ENCODE assay signal across 17 cellular contexts in the genomic region with DNA sequence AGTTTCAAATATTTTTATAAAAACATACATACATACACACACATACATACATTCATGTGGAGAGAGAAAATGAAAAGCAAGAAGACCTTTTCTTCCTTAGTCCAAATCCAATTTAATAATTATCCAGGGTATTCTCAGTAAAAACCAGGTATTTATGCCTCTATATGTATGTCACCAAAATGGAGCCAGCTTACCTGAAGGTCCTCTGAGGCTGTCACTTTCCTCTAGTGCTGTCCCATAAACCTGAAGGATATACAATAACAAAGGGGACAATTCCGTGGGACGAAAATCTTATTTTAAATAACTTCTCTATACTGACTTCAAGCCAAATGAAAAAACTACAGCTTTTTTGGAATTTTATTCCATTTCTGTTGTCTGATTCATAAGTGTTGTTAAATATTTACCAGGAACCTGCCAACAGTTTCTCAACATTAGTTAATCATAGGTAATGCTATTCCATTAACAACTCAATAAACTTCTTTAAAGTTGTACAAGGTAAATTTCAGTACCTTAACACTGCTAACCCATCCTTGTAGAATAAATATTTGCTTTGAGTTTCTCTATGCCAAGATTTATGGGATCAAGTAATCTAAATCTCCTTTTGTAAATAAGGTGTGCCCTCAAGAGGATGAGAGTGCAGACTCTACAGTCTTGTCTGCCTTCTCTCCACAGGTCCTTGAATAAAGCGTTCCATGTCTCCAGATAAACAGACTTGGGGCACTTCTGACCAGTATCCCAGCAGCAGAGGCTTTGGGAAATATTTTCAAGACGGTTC.
DNase-seq lines count a peak whose midpoint lies in the region; ATAC-seq, FAIRE-seq and TF ChIP-seq lines count a peak whose summit lies in the region.
"Had no signal": no experiment of that assay in that cellular context is flagged by ENCODE, and none has a peak within 500 bp of the region (broad histone marks: within the 10 kb centered on the region; RNA-seq: fewer than 3 reads in every experiment).

No MANE protein-coding gene starts in this region.

- intact Hi-C loops in transverse colon (cut with DNase I; ENCODE audit: low total_unique reads) (no loop called here), cardiac septum (cut with DNase I) (no loop called here)

- 40 to 43% methylated on average over 4 of the region's 4 CpGs for WGBS in transverse colon (ENCODE audit: low coverage in 1 of 2), 2 donors

- peak; percentile 21 for DNase-seq in GM03348 (ENCODE audit: low spot score)
- DNase-seq in RCC 7860 (ENCODE audit: low spot score), result no peak
- DNase-seq in left kidney (ENCODE audit: low read depth, low spot score), result peak; percentile 56
- DNase-seq in transverse colon, result peak; percentile 11
- DNase-seq in MM.1S, result no peak
- DNase-seq in cardiac septum (ENCODE audit: low spot score), result no peak
- DNase-seq: activated gamma-delta T cell treated with Interleukin-2 at 50 U/mL for 16 hours; CD4-positive, CD25-positive, alpha-beta regulatory T cell; GF-D8; islet precursor cell; MG63; naive B cell; NCI-H2107; stimulated activated CD4-positive, alpha-beta T cell treated with anti-CD3 and anti-CD28 coated beads, Interleukin-4, amount 100 ng/mL, for 24 hours had no signal

- TF ChIP-seq CTCF in transverse colon (IDR thresholded peaks at IDR 0.05) (no peak), MM.1S (IDR thresholded peaks at IDR 0.05; ENCODE audit: low read length) (no peak)

- H3K27ac ChIP-seq in transverse colon, result peak overlapping the region; percentile 51 to 65 (median 56)
- no peak overlapping the region for H3K27ac ChIP-seq in MM.1S (ENCODE audit: low read length)
- H3K27ac ChIP-seq: HL-60 had no signal

- no peaks in the 10 kb centered on the region for H3K79me2 ChIP-seq in MM.1S (ENCODE audit: low read length)

- no peak for TF ChIP-seq EP300 in transverse colon (IDR thresholded peaks at IDR 0.05; ENCODE audit: low read depth)

- H3K9me3 ChIP-seq in transverse colon (no peaks in the 10 kb centered on the region), MM.1S (replicated peaks; ENCODE audit: insufficient read depth, low read length) (no peaks in the 10 kb centered on the region)
- H3K9me3 ChIP-seq: MG63 had no signal

- no peak overlapping the region for H2AFZ ChIP-seq in MM.1S (ENCODE audit: low read length)

- H3K36me3 ChIP-seq in transverse colon (no peaks in the 10 kb centered on the region), MM.1S (replicated peaks; ENCODE audit: insufficient read depth, low read length) (no peaks in the 10 kb centered on the region)
- H3K36me3 ChIP-seq: MG63 had no signal

- in situ Hi-C loops in transverse colon (cut with MboI; ENCODE audit: low pct_ligation_motif_present in 1 of 4, low pct_unique_long_range_greater_than_20kb in 1 of 4, low sequenced_read_pairs in 3 of 4), result no loop called here

- FAIRE-seq in RCC 7860 (lab: Jason Lieb, UNC), result peak; percentile 88
- FAIRE-seq: H54 had no signal

- no peaks in the 10 kb centered on the region for H3K9me2 ChIP-seq in MM.1S (replicated peaks; ENCODE audit: insufficient read depth, low read length)

- H3K4me1 ChIP-seq in transverse colon (peaks cover 6 to 37% (median 24%) of the 10 kb centered on the region in 4 donors), MM.1S (ENCODE audit: low read length) (0 out of 2 replicates have a peak, but pooled peaks cover 4% of the 10 kb centered on the region)

- H3K27me3 ChIP-seq in transverse colon, result no peaks in the 10 kb centered on the region
- no peaks in the 10 kb centered on the region for H3K27me3 ChIP-seq in MM.1S (replicated peaks; ENCODE audit: insufficient read depth, low read length)
- H3K27me3 ChIP-seq: MG63 had no signal

- TF ChIP-seq POLR2A in transverse colon (IDR thresholded peaks at IDR 0.05), result no peak

- no peak for ATAC-seq in GM19463 (IDR thresholded peaks at IDR 0.05; ENCODE audit: unreplicated experiment)

- no peak overlapping the region for H3K9ac ChIP-seq in MM.1S (ENCODE audit: low read length)

- no peaks in the 10 kb centered on the region for H3F3A ChIP-seq in MM.1S (ENCODE audit: insufficient read depth, low read length)

- H4K20me1 ChIP-seq in MM.1S (ENCODE audit: insufficient read depth, low read length), result no peaks in the 10 kb centered on the region

- H3K4me3 ChIP-seq in transverse colon (no peak overlapping the region), MM.1S (ENCODE audit: low read length) (no peak overlapping the region)
- H3K4me3 ChIP-seq: MG63 had no signal

- H3K4me2 ChIP-seq in MM.1S (ENCODE audit: low read depth, low read length), result no peak overlapping the region

Comparison
In these comparisons a context has a peak if more than half of its experiments do, and no peak if none do; other contexts are left out.
1. DNase-seq: peak in GM03348 (single experiment), left kidney (single experiment) and transverse colon (single experiment); none in RCC 7860 (single experiment), MM.1S (single experiment) and cardiac septum (single experiment).